26 cellular contexts compared by ENCODE assay signal in genomic region chr4:177713454-177713853, GRCh38.
"Had no signal": no experiment of that assay in that cellular context is flagged by ENCODE, and none has a peak within 500 bp of the region (broad histone marks: within the 10 kb centered on the region; RNA-seq: fewer than 3 reads in every experiment).

No MANE protein-coding gene starts in this region.

- H3K9me3 Mint-ChIP-seq: nephron; neural crest cell; stimulated activated effector memory CD8-positive, alpha-beta T cell treated with anti-CD3 and anti-CD28 coated beads, Interleukin-12 subunit alpha, Interleukin-12 subunit beta, amount 100 ng/mL, for 72 hours; stimulated activated naive CD8-positive, alpha-beta T cell treated with anti-CD3 and anti-CD28 coated beads, Interleukin-15, amount 100 ng/mL, for 72 hours; type B pancreatic cell had no signal

- H3K4me1 Mint-ChIP-seq: immature natural killer cell; naive thymus-derived CD8-positive, alpha-beta T cell; nephron; neural crest cell; stimulated activated effector memory CD8-positive, alpha-beta T cell treated with anti-CD3 and anti-CD28 coated beads, Interleukin-12 subunit alpha, Interleukin-12 subunit beta, amount 100 ng/mL, for 72 hours; stimulated activated naive CD8-positive, alpha-beta T cell treated with anti-CD3 and anti-CD28 coated beads, Interleukin-15, amount 100 ng/mL, for 72 hours had no signal

- H3K9me3 ChIP-seq: lower lobe of right lung, pancreas, prostate gland, sigmoid colon, spleen, tibial nerve, uterus had no signal

- H3K27ac ChIP-seq: lower lobe of right lung, pancreas, prostate gland, sigmoid colon, spleen, tibial nerve, uterus had no signal

- H3K4me3 Mint-ChIP-seq: immature natural killer cell; naive thymus-derived CD8-positive, alpha-beta T cell; nephron; neural crest cell; stimulated activated effector memory CD8-positive, alpha-beta T cell treated with anti-CD3 and anti-CD28 coated beads, Interleukin-12 subunit alpha, Interleukin-12 subunit beta, amount 100 ng/mL, for 72 hours; stimulated activated naive CD8-positive, alpha-beta T cell treated with anti-CD3 and anti-CD28 coated beads, Interleukin-15, amount 100 ng/mL, for 72 hours; type B pancreatic cell had no signal

- H3K4me1 ChIP-seq: lower lobe of right lung, pancreas, prostate gland, sigmoid colon, spleen, tibial nerve, uterus had no signal

- H3K27me3 ChIP-seq: pancreas, sigmoid colon, spleen, tibial nerve, uterus had no signal

- DNase-seq: hypothalamus; immature natural killer cell; left ventricle myocardium superior; lower lobe of right lung; mammary epithelial cell; mesenchymal stem cell; naive thymus-derived CD8-positive, alpha-beta T cell; nucleus accumbens; pancreas; posterior cingulate gyrus; retina; right cardiac atrium; sigmoid colon; small intestine; spleen; stimulated activated CD4-positive, alpha-beta T cell treated with anti-CD3 and anti-CD28 coated beads, Interleukin-4, amount 100 ng/mL, for 24 hours; stimulated activated naive CD4-positive, alpha-beta T cell treated with Interleukin-2 at 50 U/mL for 16 hours; stimulated activated naive CD8-positive, alpha-beta T cell treated with anti-CD3 and anti-CD28 coated beads, Interleukin-15, amount 100 ng/mL, for 72 hours; substantia nigra; uterus had no signal

- H3K27ac Mint-ChIP-seq: immature natural killer cell; naive thymus-derived CD8-positive, alpha-beta T cell; nephron; stimulated activated effector memory CD8-positive, alpha-beta T cell treated with anti-CD3 and anti-CD28 coated beads, Interleukin-12 subunit alpha, Interleukin-12 subunit beta, amount 100 ng/mL, for 72 hours; stimulated activated naive CD8-positive, alpha-beta T cell treated with anti-CD3 and anti-CD28 coated beads, Interleukin-15, amount 100 ng/mL, for 72 hours; type B pancreatic cell had no signal

- H3K4me3 ChIP-seq: lower lobe of right lung, pancreas, prostate gland, sigmoid colon, spleen, tibial nerve, uterus had no signal

- H3K36me3 Mint-ChIP-seq: immature natural killer cell; naive thymus-derived CD8-positive, alpha-beta T cell; stimulated activated effector memory CD8-positive, alpha-beta T cell treated with anti-CD3 and anti-CD28 coated beads, Interleukin-12 subunit alpha, Interleukin-12 subunit beta, amount 100 ng/mL, for 72 hours; type B pancreatic cell had no signal

- H3K27me3 Mint-ChIP-seq: stimulated activated naive CD8-positive, alpha-beta T cell treated with anti-CD3 and anti-CD28 coated beads, Interleukin-15, amount 100 ng/mL, for 72 hours; type B pancreatic cell had no signal

- H3K36me3 ChIP-seq: lower lobe of right lung, pancreas, prostate gland, sigmoid colon, spleen, tibial nerve, uterus had no signal

- ATAC-seq: left ventricle myocardium superior; lower lobe of right lung; naive thymus-derived CD8-positive, alpha-beta T cell; right cardiac atrium; stimulated activated effector memory CD8-positive, alpha-beta T cell treated with anti-CD3 and anti-CD28 coated beads, Interleukin-12 subunit alpha, Interleukin-12 subunit beta, amount 100 ng/mL, for 72 hours; stimulated activated naive CD8-positive, alpha-beta T cell treated with anti-CD3 and anti-CD28 coated beads, Interleukin-15, amount 100 ng/mL, for 72 hours had no signal
